In genomic region chr20:49228676-49229075, GRCh38 we compare ENCODE assay signal across 20 cellular contexts.
A peak's percentile ranks its signal among the peaks of the same experiment; 100 is the strongest.
DNase-seq lines count a peak whose midpoint lies in the region; ATAC-seq and TF ChIP-seq lines count a peak whose summit lies in the region.
"Had no signal": no experiment of that assay in that cellular context is flagged by ENCODE, and none has a peak within 500 bp of the region (broad histone marks: within the 10 kb centered on the region; RNA-seq: fewer than 3 reads in every experiment).

No MANE protein-coding gene starts in this region.

- no peak for ATAC-seq in GM18858 (IDR thresholded peaks at IDR 0.05; ENCODE audit: unreplicated experiment)
- ATAC-seq: activated CD4-positive, alpha-beta T cell treated with anti-CD3 and anti-CD28 coated beads for 36 hours; Right ventricle myocardium inferior had no signal

- H3K27me3 Mint-ChIP-seq in nephron progenitor cell (ENCODE audit: low read depth, poor library complexity), result peaks cover 3% of the 10 kb centered on the region
- H3K27me3 Mint-ChIP-seq: activated CD4-positive, alpha-beta T cell treated with anti-CD3 and anti-CD28 coated beads for 36 hours; brain had no signal

- peak in 2 of 3 experiments; percentile 22 to 27 for DNase-seq in NCI-H1417 (lab: John Stamatoyannopoulos, UW)
- no peak for DNase-seq in NCI-H1417 treated with DMSO at 0.1 percent for 48 hours (lab: John Stamatoyannopoulos, UW)
- DNase-seq in NCI-H2029 treated with DMSO at 0.1 percent for 48 hours (lab: John Stamatoyannopoulos, UW), result peak; percentile 62
- DNase-seq in NCI-H69 (lab: John Stamatoyannopoulos, UW), result peak; percentile 19
- DNase-seq in nephron progenitor cell, result no peak
- no peak for DNase-seq in stimulated activated naive CD4-positive, alpha-beta T cell treated with Interleukin-2 at 50 U/mL for 16 hours (lab: John Stamatoyannopoulos, UW)
- no peak for DNase-seq in GM20000 (ENCODE audit: low spot score)
- DNase-seq: 8988T; activated CD4-positive, alpha-beta T cell treated with anti-CD3 and anti-CD28 coated beads for 36 hours; colonic mucosa; COR-L47; kidney glomerular epithelial cell; mammary epithelial cell; nucleus accumbens; stimulated activated CD4-positive, alpha-beta T cell treated with anti-CD3 and anti-CD28 coated beads, Interleukin-12 subunit alpha, Interleukin-12 subunit beta, amount 100 ng/mL, for 4 hours; uterus had no signal

- H3K4me1 Mint-ChIP-seq in nephron progenitor cell, result no peaks in the 10 kb centered on the region
- H3K4me1 Mint-ChIP-seq: activated CD4-positive, alpha-beta T cell treated with anti-CD3 and anti-CD28 coated beads for 36 hours had no signal

- H3K36me3 Mint-ChIP-seq in nephron progenitor cell (ENCODE audit: low read depth), result peaks cover 74% of the 10 kb centered on the region

- TF ChIP-seq CTCF in nephron progenitor cell (IDR thresholded peaks at IDR 0.05) (no peak), GM20000 (IDR thresholded peaks at IDR 0.05; ENCODE audit: extremely low read depth, missing control alignments) (no peak)

- H3K4me3 Mint-ChIP-seq in nephron progenitor cell, result no peak overlapping the region
- H3K4me3 Mint-ChIP-seq: activated CD4-positive, alpha-beta T cell treated with anti-CD3 and anti-CD28 coated beads for 36 hours; brain had no signal

- peak overlapping the region; percentile 51 for H3K27ac Mint-ChIP-seq in nephron progenitor cell
- H3K27ac Mint-ChIP-seq: activated CD4-positive, alpha-beta T cell treated with anti-CD3 and anti-CD28 coated beads for 36 hours; activated T-helper 2 cell treated with anti-CD3 and anti-CD28 coated beads, Interferon-gamma antibody, Interleukin-2, Interleukin-4, amounts not matched to agents 10 μg/mL and 5 μg/mL and 100 μg/mL, durations not matched to agents 14 hours and 24 hours and 36 hours had no signal

- no peaks in the 10 kb centered on the region for H3K9me3 Mint-ChIP-seq in nephron progenitor cell
- H3K9me3 Mint-ChIP-seq: activated T-helper 2 cell treated with anti-CD3 and anti-CD28 coated beads, Interferon-gamma antibody, Interleukin-2, Interleukin-4, amounts not matched to agents 10 μg/mL and 5 μg/mL and 100 μg/mL, durations not matched to agents 14 hours and 24 hours and 36 hours; brain had no signal

Comparison
In these comparisons a context has a peak if more than half of its experiments do, and no peak if none do; other contexts are left out.
1. DNase-seq: peak in NCI-H1417 (2 of 3), NCI-H2029 treated with DMSO at 0.1 percent for 48 hours (single experiment) and NCI-H69 (single experiment); none in NCI-H1417 treated with DMSO at 0.1 percent for 48 hours (single experiment), nephron progenitor cell (single experiment), stimulated activated naive CD4-positive, alpha-beta T cell treated with Interleukin-2 at 50 U/mL for 16 hours (single experiment) and GM20000 (single experiment).